ENCODE assay signal across 23 cellular contexts in genomic region chr6:1737463-1738311, GRCh38.
DNase-seq lines count a peak whose midpoint lies in the region; ATAC-seq, FAIRE-seq and TF ChIP-seq lines count a peak whose summit lies in the region.
"Had no signal": no experiment of that assay in that cellular context is flagged by ENCODE, and none has a peak within 500 bp of the region (broad histone marks: within the 10 kb centered on the region; RNA-seq: fewer than 3 reads in every experiment).

No MANE protein-coding gene starts in this region.

- intact Hi-C loops in IMR-90 (cut with micrococcal nuclease): no loop called here
- intact Hi-C loops in GM12878 (cut with micrococcal nuclease; ENCODE audit: unreplicated experiment): no loop called here
- intact Hi-C loops in naive thymus-derived CD4-positive, alpha-beta T cell (cut with micrococcal nuclease): no loop called here
- intact Hi-C loops in activated CD4-positive, alpha-beta T cell treated with anti-CD3 and anti-CD28 coated beads, Interleukin-2, amount 10 ng/mL, durations not matched to agents 24 days and 14 days (cut with micrococcal nuclease): no loop called here

- no peak overlapping the region for H2BK120ac ChIP-seq in IMR-90 (ENCODE audit: low read depth, low read length)

- FAIRE-seq in GM12892 (lab: Jason Lieb, UNC) (peak; percentile 80), GM12878 (lab: Jason Lieb, UNC) (peak; percentile 66)
- FAIRE-seq: A204.1, D721Med, G401.6 had no signal

- no peak for TF ChIP-seq POLR2A in GM12892 (IDR thresholded peaks at IDR 0.05; ENCODE audit: low read depth, low read length)
- TF ChIP-seq POLR2A in IMR-90 (IDR thresholded peaks at IDR 0.05; ENCODE audit: low read depth, low read length): no peak
- no peak for TF ChIP-seq POLR2A in GM12878 (IDR thresholded peaks at IDR 0.05; ENCODE audit: low read depth, low read length)

- H2AK9ac ChIP-seq in IMR-90 (replicated peaks; ENCODE audit: low read depth, low read length, poor library complexity): no peak overlapping the region

- no peak overlapping the region for H3K56ac ChIP-seq in IMR-90 (ENCODE audit: extremely low read depth, insufficient read depth, low read length)

- H3K4me1 Mint-ChIP-seq in naive thymus-derived CD4-positive, alpha-beta T cell: peaks cover 0 to 5% (median 0%) of the 10 kb centered on the region in 7 donors
- H3K4me1 Mint-ChIP-seq in activated CD4-positive, alpha-beta T cell treated with anti-CD3 and anti-CD28 coated beads, Interleukin-2, amount 10 ng/mL, durations not matched to agents 24 days and 14 days: no peaks in the 10 kb centered on the region

- no peaks in the 10 kb centered on the region for H3K36me3 ChIP-seq in IMR-90 (ENCODE audit: control insufficient read depth, insufficient read depth, low read length)
- no peaks in the 10 kb centered on the region for H3K36me3 ChIP-seq in GM12878 (ENCODE audit: control insufficient read depth in 2 of 2, insufficient read depth in 2 of 2, low read length in 1 of 2)
- no peaks in the 10 kb centered on the region for H3K36me3 ChIP-seq in naive thymus-derived CD4-positive, alpha-beta T cell (ENCODE audit: control insufficient read depth in 2 of 3, insufficient read depth in 3 of 3, low read length in 3 of 3)
- H3K36me3 ChIP-seq: BLaER1, HAP-1, SJSA1 had no signal

- no peak overlapping the region for H3K4me3 Mint-ChIP-seq in naive thymus-derived CD4-positive, alpha-beta T cell
- no peak overlapping the region for H3K4me3 Mint-ChIP-seq in activated CD4-positive, alpha-beta T cell treated with anti-CD3 and anti-CD28 coated beads, Interleukin-2, amount 10 ng/mL, durations not matched to agents 24 days and 14 days
- H3K4me3 Mint-ChIP-seq: CD4-positive, CD25-positive, alpha-beta regulatory T cell had no signal

- H3K9me3 Mint-ChIP-seq in naive thymus-derived CD4-positive, alpha-beta T cell: peaks cover 0 to 2% (median 0%) of the 10 kb centered on the region in 11 donors
- H3K9me3 Mint-ChIP-seq in activated CD4-positive, alpha-beta T cell treated with anti-CD3 and anti-CD28 coated beads, Interleukin-2, amount 10 ng/mL, durations not matched to agents 24 days and 14 days: no peaks in the 10 kb centered on the region
- H3K9me3 Mint-ChIP-seq: CD4-positive, CD25-positive, alpha-beta regulatory T cell had no signal

- TF ChIP-seq RAD21 in IMR-90 (IDR thresholded peaks at IDR 0.05; ENCODE audit: low read length) (no peak), GM12878 (IDR thresholded peaks at IDR 0.05; ENCODE audit: insufficient read depth, low read depth, low read length) (no peak)

- SMC1A ChIA-PET in GM12878 (lab: Charles Lee; ENCODE audit: uncharacterized antibody, unreplicated experiment): interaction anchor here (0.6 to 1.2 kb wide), 5 partner anchors 8 to 1043 kb away, joined by 3 to 6 read pairs (median 4); no protein-coding TSS in a partner anchor

- no peak overlapping the region; the same call in 1 of the 2 replicates for H3K14ac ChIP-seq in IMR-90 (replicated peaks; ENCODE audit: low read depth, low read length)

- H3K9me3 ChIP-seq in IMR-90 (ENCODE audit: control insufficient read depth, insufficient read depth, low read length) (no peaks in the 10 kb centered on the region), GM12878 (replicated peaks; ENCODE audit: control insufficient read depth, insufficient read depth, low read length) (no peaks in the 10 kb centered on the region; the same call in 2 of the 3 replicates)
- H3K9me3 ChIP-seq in naive thymus-derived CD4-positive, alpha-beta T cell (ENCODE audit: control insufficient read depth in 2 of 3, low read length in 3 of 3): no peaks in the 10 kb centered on the region
- H3K9me3 ChIP-seq: BLaER1, HAP-1, SJSA1 had no signal

- no peak for TF ChIP-seq EP300 in GM12878 (IDR thresholded peaks at IDR 0.05; ENCODE audit: borderline replicate concordance in 1 of 2, control insufficient read depth in 1 of 2, low read depth in 2 of 2, low read length in 2 of 2)

- H2BK20ac ChIP-seq in IMR-90 (ENCODE audit: low read depth, low read length): no peak overlapping the region

- H4K91ac ChIP-seq in IMR-90 (ENCODE audit: insufficient read depth, low read depth, low read length): no peak overlapping the region

- H2AFZ ChIP-seq in IMR-90 (replicated peaks; ENCODE audit: low read length, poor library complexity) (no peak overlapping the region), GM12878 (ENCODE audit: control insufficient read depth, low read depth, low read length) (no peak overlapping the region)
- H2AFZ ChIP-seq: GM23248 had no signal

- ATAC-seq in IMR-90 (ENCODE audit: low read depth) (no peak), GM12878 (no peak)
- peak; percentile 12 for ATAC-seq in naive thymus-derived CD4-positive, alpha-beta T cell

- in situ Hi-C loops in IMR-90 (cut with MboI; ENCODE audit: low sequenced_read_pairs) (no loop called here), GM12878 (cut with MboI) (no loop called here)

- no peak overlapping the region for H3K18ac ChIP-seq in IMR-90 (ENCODE audit: low read depth, low read length)

- BruUV-seq in IMR-90 (replicated peaks; lab: Mats Ljungman, UMichigan): no TSS peak
- no TSS peak for BruUV-seq in GM12878 (replicated peaks; lab: Mats Ljungman, UMichigan)

- peak overlapping the region; percentile 76 for H2BK5ac ChIP-seq in IMR-90 (ENCODE audit: low read depth, low read length, poor library complexity, severe bottlenecking)

- RAD21 ChIA-PET in GM12878 (lab: Charles Lee; ENCODE audit: unreplicated experiment): interaction anchor here (0.9 kb wide), 1 partner anchor 131 kb away, joined by 4 read pairs; no protein-coding TSS in a partner anchor

- H4K20me1 ChIP-seq in IMR-90 (ENCODE audit: insufficient read depth, low read length) (no peaks in the 10 kb centered on the region), GM12878 (ENCODE audit: control insufficient read depth, insufficient read depth) (no peaks in the 10 kb centered on the region)
- H4K20me1 ChIP-seq: BLaER1 had no signal

- no peak for TF ChIP-seq CTCF in IMR-90 (conservative IDR thresholded peaks at IDR 0.05; ENCODE audit: low read depth, low read length)
- TF ChIP-seq CTCF in GM12878 (IDR thresholded peaks at IDR 0.05 in 2 of 3, conservative IDR thresholded peaks at IDR 0.05 in 1 of 3; ENCODE audit: control insufficient read depth in 2 of 3, extremely low read depth in 1 of 3, insufficient read depth in 1 of 3, low read depth in 3 of 3, low read length in 3 of 3): no peak

- H2BK15ac ChIP-seq in IMR-90 (ENCODE audit: low read depth, low read length): no peak overlapping the region; the same call in 2 of the 3 replicates

- H3K79me2 ChIP-seq in GM12878 (ENCODE audit: control insufficient read depth, insufficient read depth, low read length): no peaks in the 10 kb centered on the region

- H3K4me2 ChIP-seq in IMR-90 (ENCODE audit: low read depth, low read length) (no peak overlapping the region), GM12878 (ENCODE audit: control insufficient read depth, insufficient read depth) (no peak overlapping the region)
- H3K4me2 ChIP-seq: BLaER1 had no signal

- no peak overlapping the region for H3K9ac ChIP-seq in IMR-90 (ENCODE audit: low read depth, low read length)
- no peak overlapping the region for H3K9ac ChIP-seq in GM12878 (ENCODE audit: control insufficient read depth, insufficient read depth, low read length)
- H3K9ac ChIP-seq: BLaER1, GM23248 had no signal

- peaks cover 8% of the 10 kb centered on the region for H3K9me1 ChIP-seq in IMR-90 (ENCODE audit: insufficient read depth, low read length)

- H3K27me3 ChIP-seq in IMR-90 (ENCODE audit: control insufficient read depth, insufficient read depth, low read length) (no peaks in the 10 kb centered on the region), GM12878 (replicated peaks in 1 of 2; ENCODE audit: control insufficient read depth in 2 of 2, insufficient read depth in 2 of 2, low read length in 1 of 2) (no peaks in the 10 kb centered on the region)
- no peaks in the 10 kb centered on the region for H3K27me3 ChIP-seq in naive thymus-derived CD4-positive, alpha-beta T cell (ENCODE audit: control insufficient read depth in 2 of 2, insufficient read depth in 2 of 2, low read length in 2 of 2)
- H3K27me3 ChIP-seq: BLaER1, SJSA1 had no signal

- H2AK5ac ChIP-seq in IMR-90 (ENCODE audit: low read depth, low read length): peak overlapping the region; percentile 18; the same call in 1 of the 2 replicates

- peaks cover 0 to 24% (median 9%) of the 10 kb centered on the region in 5 donors for H3K36me3 Mint-ChIP-seq in naive thymus-derived CD4-positive, alpha-beta T cell
- H3K36me3 Mint-ChIP-seq in activated CD4-positive, alpha-beta T cell treated with anti-CD3 and anti-CD28 coated beads, Interleukin-2, amount 10 ng/mL, durations not matched to agents 24 days and 14 days (ENCODE audit: low read depth): no peaks in the 10 kb centered on the region

- H3K4ac ChIP-seq in IMR-90 (ENCODE audit: low read depth, low read length): no peak overlapping the region

- H3K27ac ChIP-seq in IMR-90 (ENCODE audit: insufficient read depth, low read length): no peak overlapping the region
- H3K27ac ChIP-seq in GM12878 (ENCODE audit: control insufficient read depth, insufficient read depth): no peak overlapping the region
- no peak overlapping the region for H3K27ac ChIP-seq in naive thymus-derived CD4-positive, alpha-beta T cell (ENCODE audit: low read depth, low read length)
- H3K27ac ChIP-seq: BLaER1, GM23248, SJSA1 had no signal

- H3K4me3 ChIP-seq in IMR-90 (ENCODE audit: insufficient read depth, low read depth, low read length): no peak overlapping the region
- no peak overlapping the region for H3K4me3 ChIP-seq in GM12878
- no peak overlapping the region for H3K4me3 ChIP-seq in naive thymus-derived CD4-positive, alpha-beta T cell (ENCODE audit: low read length)
- H3K4me3 ChIP-seq: BLaER1, GM23248, HAP-1, SJSA1 had no signal

- H3K27ac Mint-ChIP-seq in naive thymus-derived CD4-positive, alpha-beta T cell: no peak overlapping the region
- no peak overlapping the region for H3K27ac Mint-ChIP-seq in activated CD4-positive, alpha-beta T cell treated with anti-CD3 and anti-CD28 coated beads, Interleukin-2, amount 10 ng/mL, durations not matched to agents 24 days and 14 days
- H3K27ac Mint-ChIP-seq: CD4-positive, CD25-positive, alpha-beta regulatory T cell had no signal

- no peak overlapping the region for H4K5ac ChIP-seq in IMR-90 (ENCODE audit: low read depth, low read length)

- dilution Hi-C loops in IMR-90 (cut with HindIII; ENCODE audit: low sequenced_read_pairs, unreplicated experiment): no loop called here

- CTCF ChIA-PET in IMR-90 (lab: Yijun Ruan, JAX) (interaction anchor here (0.5 kb wide), 1 partner anchor 10 kb away, joined by 3 read pairs; no protein-coding TSS in a partner anchor), GM12878 (lab: Yijun Ruan, JAX) (no interaction called here)
- CTCF ChIA-PET in naive thymus-derived CD4-positive, alpha-beta T cell (lab: Charles Lee): no interaction called here

- H3K27me3 Mint-ChIP-seq in naive thymus-derived CD4-positive, alpha-beta T cell: no peaks in the 10 kb centered on the region
- H3K27me3 Mint-ChIP-seq in activated CD4-positive, alpha-beta T cell treated with anti-CD3 and anti-CD28 coated beads, Interleukin-2, amount 10 ng/mL, durations not matched to agents 24 days and 14 days: no peaks in the 10 kb centered on the region
- H3K27me3 Mint-ChIP-seq: CD4-positive, CD25-positive, alpha-beta regulatory T cell had no signal

- no peak overlapping the region for H3K23ac ChIP-seq in IMR-90 (ENCODE audit: low read depth, low read length)

- 94% methylated on average over 5 of the region's 6 CpGs; no CpG with 5 or more reads in 1 of the 2 experiments for WGBS in IMR-90 (ENCODE audit: extremely low coverage in 2 of 2, insufficient read length in 1 of 2), 2 experiments
- 94% methylated on average over 6 of the region's 6 CpGs for WGBS in GM12878 (ENCODE audit: insufficient coverage, insufficient replicate concordance, low lambda C conversion rate, missing lambda C conversion rate)

- H4K8ac ChIP-seq in IMR-90 (ENCODE audit: low read depth in 2 of 2, low read length in 2 of 2): no peak overlapping the region

- POLR2A ChIA-PET in IMR-90 (lab: Charles Lee; ENCODE audit: unreplicated experiment) (no interaction called here), GM12878 (lab: Charles Lee) (no interaction called here)
- POLR2A ChIA-PET in naive thymus-derived CD4-positive, alpha-beta T cell (lab: Charles Lee): no interaction called here

- H3K79me1 ChIP-seq in IMR-90 (ENCODE audit: low read depth in 1 of 2, low read length in 2 of 2): no peaks in the 10 kb centered on the region

- DNase-seq in GM12892 (ENCODE audit: insufficient read length) (no peak), IMR-90 (no peak), GM12878 (ENCODE audit: low read depth, low spot score) (no peak), foreskin melanocyte (no peak), activated T-cell treated with anti-CD3 and anti-CD28 coated beads for 4 hours (no peak), NCI-H2107 (lab: John Stamatoyannopoulos, UW) (no peak)
- DNase-seq in naive thymus-derived CD4-positive, alpha-beta T cell: no peak
- DNase-seq in activated CD4-positive, alpha-beta T cell treated with anti-CD3 and anti-CD28 coated beads, Interleukin-2, amount 10 ng/mL, durations not matched to agents 24 days and 14 days: no peak
- DNase-seq: CD4-positive, CD25-positive, alpha-beta regulatory T cell; GM23248; NCI-H146; NCI-H1930; NCI-H524 treated with DMSO at 0.1 percent for 48 hours; NCI-H774; Right ventricle myocardium superior; RPMI8226; T-helper 1 cell had no signal

- H3K4me1 ChIP-seq in IMR-90 (ENCODE audit: control insufficient read depth, insufficient read depth, low read length): no peaks in the 10 kb centered on the region
- peaks cover 31% of the 10 kb centered on the region for H3K4me1 ChIP-seq in GM12878 (ENCODE audit: control insufficient read depth, insufficient read depth, low read length)
- no peaks in the 10 kb centered on the region for H3K4me1 ChIP-seq in naive thymus-derived CD4-positive, alpha-beta T cell (ENCODE audit: control insufficient read depth in 2 of 2, insufficient read depth in 2 of 2, low read length in 2 of 2)
- H3K4me1 ChIP-seq: HAP-1 had no signal
